8 cellular contexts compared by ENCODE assay signal in the genomic region with DNA sequence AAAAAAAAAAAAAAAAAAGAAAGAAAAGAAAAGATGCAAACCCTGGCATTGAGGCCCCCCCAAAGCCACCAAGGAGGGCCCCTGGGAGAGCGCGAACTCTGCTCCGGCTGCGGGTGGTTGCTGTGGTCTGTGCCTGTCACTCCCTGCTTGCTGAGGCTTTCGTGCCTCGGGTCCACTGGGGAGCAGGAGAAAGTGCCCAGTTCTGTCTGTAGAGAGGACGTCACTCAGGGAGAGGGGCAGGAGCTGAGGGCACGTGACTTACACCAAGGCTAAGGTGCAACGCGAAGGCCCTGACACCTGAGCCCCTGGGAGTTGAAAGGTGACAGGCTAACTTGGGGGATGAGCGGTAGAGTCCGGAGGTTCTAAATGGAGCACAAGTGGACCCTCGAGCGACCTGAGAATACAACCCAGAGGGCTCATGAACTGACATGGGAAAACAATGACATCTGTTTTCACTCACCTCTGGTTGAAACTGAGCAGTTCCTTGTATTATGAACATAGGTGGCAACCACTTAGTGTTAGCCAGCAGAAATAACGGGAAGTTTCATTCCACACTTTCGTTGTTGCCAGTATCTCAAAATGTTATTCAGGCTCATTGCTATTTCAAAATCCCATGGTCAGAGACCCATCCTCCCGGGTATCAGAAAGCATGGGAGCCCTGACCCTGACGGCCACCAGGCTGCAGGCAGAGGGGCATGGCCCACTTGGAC.
DNase-seq lines count a peak whose midpoint lies in the region; ATAC-seq and TF ChIP-seq lines count a peak whose summit lies in the region.

No MANE protein-coding gene starts in this region.

- H3K36me3 ChIP-seq in mucosa of rectum (ENCODE audit: control insufficient read depth in 2 of 2, insufficient read depth in 2 of 2, low read length in 2 of 2) = no peaks in the 10 kb centered on the region

- H3K9me3 Mint-ChIP-seq in WTC11 = peaks cover 5% of the 10 kb centered on the region

- H3K9ac ChIP-seq in mucosa of rectum (ENCODE audit: low read depth in 1 of 2, low read length in 2 of 2) = no peak overlapping the region

- TF ChIP-seq CTCF in WTC11 (IDR thresholded peaks at IDR 0.05) = no peak

- no peak overlapping the region for H3K4me3 Mint-ChIP-seq in WTC11

- peaks cover 2% of the 10 kb centered on the region; the same call in 1 of the 2 replicates for H3K27me3 Mint-ChIP-seq in WTC11 (ENCODE audit: low read depth)

- no peaks in the 10 kb centered on the region for H3K27me3 ChIP-seq in mucosa of rectum (ENCODE audit: control insufficient read depth in 2 of 2, insufficient read depth in 2 of 2, low read length in 2 of 2)

- H3K4me3 ChIP-seq in mucosa of rectum (ENCODE audit: low read length in 2 of 2) = peak overlapping the region in 1 of 2 donors; percentile 60

- H3K27ac ChIP-seq in mucosa of rectum (ENCODE audit: low read depth in 2 of 2, low read length in 2 of 2) = peak overlapping the region; percentile 43 to 66

- no peaks in the 10 kb centered on the region for H3K9me3 ChIP-seq in mucosa of rectum (ENCODE audit: control insufficient read depth in 2 of 2, low read length in 2 of 2)

- H3K4me1 ChIP-seq in mucosa of rectum (ENCODE audit: control insufficient read depth in 2 of 2, insufficient read depth in 2 of 2, low read length in 2 of 2) = peaks cover 2 to 7% of the 10 kb centered on the region in 2 donors

- DNase-seq in WTC11 (ENCODE audit: low spot score) (no peak), DMS114 treated with DMSO at 0.1 percent for 48 hours (lab: John Stamatoyannopoulos, UW; ENCODE audit: unreplicated experiment) (no peak), DMS153 treated with DMSO at 0.1 percent for 48 hours (lab: John Stamatoyannopoulos, UW; ENCODE audit: unreplicated experiment) (no peak)
- DNase-seq in activated CD4-positive, alpha-beta T cell treated with anti-CD3 and anti-CD28 coated beads for 4 hours = no peak
- no peak for DNase-seq in activated CD4-positive, CD25-positive, alpha-beta regulatory T cell treated with anti-CD3 and anti-CD28 coated beads, Interleukin-2, amount 50 U/mL, for 72 hours

- ATAC-seq in GM19025 (IDR thresholded peaks at IDR 0.05; ENCODE audit: low read depth, unreplicated experiment) (peak; percentile 25), HG02943 (IDR thresholded peaks at IDR 0.05; ENCODE audit: low read depth, unreplicated experiment) (peak; percentile 33), WTC11 (no peak)

- H3K36me3 Mint-ChIP-seq in WTC11 = no peaks in the 10 kb centered on the region; the same call in 1 of the 2 replicates

- no peak overlapping the region for H3K27ac Mint-ChIP-seq in WTC11

- peaks cover 16% of the 10 kb centered on the region for H3K4me1 Mint-ChIP-seq in WTC11

- CTCF ChIA-PET in WTC11 (lab: Charles Lee) = no interaction called here

- POLR2A ChIA-PET in WTC11 (lab: Charles Lee) = no interaction called here

TF ChIP-seq in WTC11, 78 proteins besides CTCF, POLR2A, EP300 and RAD21:
- TF ChIP-seq CREM (CRISPR knock-in tag; IDR thresholded peaks at IDR 0.05) (no peak), IRF2 (CRISPR knock-in tag; IDR thresholded peaks at IDR 0.05; ENCODE audit: borderline replicate concordance, low read depth) (0 out of 2 replicates have a peak, but pooled peaks have one; percentile 31), ESRRA (CRISPR knock-in tag; IDR thresholded peaks at IDR 0.05; ENCODE audit: borderline replicate concordance) (no peak)
- TF ChIP-seq, protein P1, sequence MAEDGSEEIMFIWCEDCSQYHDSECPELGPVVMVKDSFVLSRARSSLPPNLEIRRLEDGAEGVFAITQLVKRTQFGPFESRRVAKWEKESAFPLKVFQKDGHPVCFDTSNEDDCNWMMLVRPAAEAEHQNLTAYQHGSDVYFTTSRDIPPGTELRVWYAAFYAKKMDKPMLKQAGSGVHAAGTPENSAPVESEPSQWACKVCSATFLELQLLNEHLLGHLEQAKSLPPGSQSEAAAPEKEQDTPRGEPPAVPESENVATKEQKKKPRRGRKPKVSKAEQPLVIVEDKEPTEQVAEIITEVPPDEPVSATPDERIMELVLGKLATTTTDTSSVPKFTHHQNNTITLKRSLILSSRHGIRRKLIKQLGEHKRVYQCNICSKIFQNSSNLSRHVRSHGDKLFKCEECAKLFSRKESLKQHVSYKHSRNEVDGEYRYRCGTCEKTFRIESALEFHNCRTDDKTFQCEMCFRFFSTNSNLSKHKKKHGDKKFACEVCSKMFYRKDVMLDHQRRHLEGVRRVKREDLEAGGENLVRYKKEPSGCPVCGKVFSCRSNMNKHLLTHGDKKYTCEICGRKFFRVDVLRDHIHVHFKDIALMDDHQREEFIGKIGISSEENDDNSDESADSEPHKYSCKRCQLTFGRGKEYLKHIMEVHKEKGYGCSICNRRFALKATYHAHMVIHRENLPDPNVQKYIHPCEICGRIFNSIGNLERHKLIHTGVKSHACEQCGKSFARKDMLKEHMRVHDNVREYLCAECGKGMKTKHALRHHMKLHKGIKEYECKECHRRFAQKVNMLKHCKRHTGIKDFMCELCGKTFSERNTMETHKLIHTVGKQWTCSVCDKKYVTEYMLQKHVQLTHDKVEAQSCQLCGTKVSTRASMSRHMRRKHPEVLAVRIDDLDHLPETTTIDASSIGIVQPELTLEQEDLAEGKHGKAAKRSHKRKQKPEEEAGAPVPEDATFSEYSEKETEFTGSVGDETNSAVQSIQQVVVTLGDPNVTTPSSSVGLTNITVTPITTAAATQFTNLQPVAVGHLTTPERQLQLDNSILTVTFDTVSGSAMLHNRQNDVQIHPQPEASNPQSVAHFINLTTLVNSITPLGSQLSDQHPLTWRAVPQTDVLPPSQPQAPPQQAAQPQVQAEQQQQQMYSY (CRISPR knock-in tag; IDR thresholded peaks at IDR 0.05) = peak; percentile 33; the same call in 1 of the 2 replicates
